ENCODE assay signal across 13 cellular contexts in the genomic region with DNA sequence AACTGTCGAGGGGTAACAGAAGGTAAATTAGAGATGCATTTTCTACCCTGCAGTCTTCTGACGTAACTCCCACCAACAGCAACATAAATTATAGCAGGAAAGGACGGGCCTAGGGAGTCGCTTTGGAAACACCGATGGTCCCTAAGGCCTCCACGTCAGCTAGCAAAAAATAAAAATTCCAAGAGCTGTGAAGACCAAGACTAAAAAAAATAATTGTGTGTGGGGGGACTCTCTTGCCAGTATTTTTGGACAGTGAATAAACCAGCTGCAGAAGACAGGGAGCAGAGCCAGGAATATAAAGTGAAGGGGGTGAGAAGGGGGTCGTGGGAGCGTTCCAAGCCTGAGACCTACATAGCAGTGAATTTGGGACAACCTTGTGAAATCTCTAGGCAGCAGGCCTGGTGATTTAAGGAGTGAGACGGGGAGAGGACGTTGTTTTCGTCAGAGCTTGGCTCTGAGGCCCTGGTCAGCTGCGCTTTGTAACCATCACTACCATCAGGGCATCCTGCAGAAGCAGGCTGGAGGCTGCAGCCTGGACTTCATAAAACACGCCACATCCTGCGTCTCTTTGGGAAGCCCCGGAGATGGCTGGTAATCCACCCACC.
A peak's percentile ranks its signal among the peaks of the same experiment; 100 is the strongest.
DNase-seq lines count a peak whose midpoint lies in the region; ATAC-seq and TF ChIP-seq lines count a peak whose summit lies in the region.
"Had no signal": no experiment of that assay in that cellular context is flagged by ENCODE, and none has a peak within 500 bp of the region (broad histone marks: within the 10 kb centered on the region; RNA-seq: fewer than 3 reads in every experiment).

No MANE protein-coding gene starts in this region.

- TF ChIP-seq POLR2A in sigmoid colon (IDR thresholded peaks at IDR 0.05), result no peak

- H3K9me3 ChIP-seq in esophagus (ENCODE audit: control insufficient read depth in 2 of 2, insufficient read depth in 1 of 2, low read depth in 1 of 2, low read length in 1 of 2) (peaks cover 0 to 7% of the 10 kb centered on the region in 2 donors), left lung (peaks cover 0 to 22% of the 10 kb centered on the region in 2 donors), sigmoid colon (peaks cover 2 to 12% (median 5%) of the 10 kb centered on the region in 4 donors)

- WGBS in esophagus, 2 donors, result 66 to 75% methylated on average over 15 of the region's 15 CpGs
- 72 to 85% methylated on average over 15 of the region's 15 CpGs for WGBS in sigmoid colon, 2 donors

- H3K4me3 ChIP-seq in esophagus (ENCODE audit: low read depth in 1 of 2, low read length in 2 of 2) (no peak overlapping the region), left lung (no peak overlapping the region), sigmoid colon (no peak overlapping the region)

- intact Hi-C loops in left lung (cut with DNase I), result no loop called here
- intact Hi-C loops in sigmoid colon (cut with DNase I), result no loop called here

- peak; percentile 30 to 91 (median 68) for TF ChIP-seq EP300 in sigmoid colon (IDR thresholded peaks at IDR 0.05)

- no peaks in the 10 kb centered on the region for H3K27me3 ChIP-seq in esophagus (ENCODE audit: control insufficient read depth in 1 of 2, insufficient read depth in 2 of 2, low read length in 2 of 2)
- H3K27me3 ChIP-seq in left lung, result no peaks in the 10 kb centered on the region
- no peaks in the 10 kb centered on the region for H3K27me3 ChIP-seq in sigmoid colon

- in situ Hi-C loops in G401 (cut with HindIII; ENCODE audit: low sequenced_read_pairs), result no loop called here

- TF ChIP-seq CTCF in left lung (IDR thresholded peaks at IDR 0.05) (no peak), sigmoid colon (IDR thresholded peaks at IDR 0.05) (no peak)

- peak; percentile 11 for DNase-seq in G401 (ENCODE audit: low spot score)
- DNase-seq in left lung, result no peak
- peak; percentile 91 for DNase-seq in sigmoid colon
- DNase-seq in effector CD4-positive, alpha-beta T cell, result no peak
- DNase-seq in DMS153 (lab: John Stamatoyannopoulos, UW), result no peak
- no peak for DNase-seq in kidney glomerular epithelial cell (lab: John Stamatoyannopoulos, UW)
- no peak for DNase-seq in occipital lobe (lab: John Stamatoyannopoulos, UW)
- DNase-seq: activated CD4-positive, alpha-beta T cell treated with anti-CD3 and anti-CD28 coated beads, Interleukin-2, amount 10 ng/mL, durations not matched to agents 7 days and 5 days; activated T-cell treated with anti-CD3 and anti-CD28 coated beads, Interleukin-2, amount 50 U/mL, for 4 hours; NCI-H2107; stimulated activated CD4-positive, alpha-beta T cell treated with anti-CD3 and anti-CD28 coated beads, Interleukin-4, amount 100 ng/mL, for 24 hours; T-helper 2 cell had no signal

- ATAC-seq in left lung, result peak; percentile 53
- ATAC-seq: activated T-cell treated with anti-CD3 and anti-CD28 coated beads, Interleukin-2, amount 50 U/mL, for 4 hours had no signal

- H3K36me3 ChIP-seq in esophagus (ENCODE audit: control insufficient read depth in 2 of 2, insufficient read depth in 2 of 2, low read length in 1 of 2) (no peaks in the 10 kb centered on the region), left lung (no peaks in the 10 kb centered on the region), sigmoid colon (no peaks in the 10 kb centered on the region)

- H3K27ac ChIP-seq in esophagus (ENCODE audit: low read depth in 2 of 2, low read length in 1 of 2) (peak overlapping the region; percentile 8 to 26), left lung (no peak overlapping the region), sigmoid colon (peak overlapping the region; percentile 38 to 72 (median 64))

- H3K4me1 ChIP-seq in esophagus (ENCODE audit: control insufficient read depth in 2 of 2, insufficient read depth in 2 of 2, low read length in 1 of 2) (peaks cover 0 to 2% of the 10 kb centered on the region in 2 donors), left lung (no peaks in the 10 kb centered on the region), sigmoid colon (peaks cover 0 to 20% (median 13%) of the 10 kb centered on the region in 4 donors)

Comparison
In these comparisons a context has a peak if more than half of its experiments do, and no peak if none do; other contexts are left out.
1. DNase-seq: peak in G401 (single experiment) and sigmoid colon (single experiment); none in left lung (0 of 2), effector CD4-positive, alpha-beta T cell (single experiment), DMS153 (single experiment), kidney glomerular epithelial cell (single experiment) and occipital lobe (single experiment).
2. H3K27ac ChIP-seq: peak in esophagus (2 of 2) and sigmoid colon (4 of 4); none in left lung (0 of 2).